19 cellular contexts compared by ENCODE assay signal in the genomic region with DNA sequence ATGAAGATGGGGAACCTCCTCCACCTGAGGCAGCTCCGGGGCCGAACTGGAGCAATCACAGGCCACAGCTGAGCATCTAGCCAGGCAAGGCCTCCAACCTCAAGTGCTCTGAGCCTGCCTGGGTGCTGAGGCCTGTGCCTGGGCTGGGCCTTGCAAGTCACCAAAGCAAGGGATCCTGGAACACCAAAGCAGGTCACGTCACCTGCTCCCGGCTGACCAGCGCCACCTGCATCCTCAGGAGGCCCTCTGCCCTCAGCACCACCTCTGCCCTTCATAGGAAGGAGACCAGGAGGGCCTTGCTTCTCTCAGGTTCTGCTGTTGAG.
A peak's percentile ranks its signal among the peaks of the same experiment; 100 is the strongest.
DNase-seq lines count a peak whose midpoint lies in the region; ATAC-seq, FAIRE-seq and TF ChIP-seq lines count a peak whose summit lies in the region.
"Had no signal": no experiment of that assay in that cellular context is flagged by ENCODE, and none has a peak within 500 bp of the region (broad histone marks: within the 10 kb centered on the region; RNA-seq: fewer than 3 reads in every experiment).

No MANE protein-coding gene starts in this region.

- H3K9me3 Mint-ChIP-seq in IgD-negative memory B cell = no peaks in the 10 kb centered on the region
- no peaks in the 10 kb centered on the region for H3K9me3 Mint-ChIP-seq in stimulated activated memory B cell treated with anti-CD40 and anti-IgM and Interleukin-4, amounts not matched to agents 10 μg/mL and 1 μg/mL and 100 μg/mL, for 72 hours
- H3K9me3 Mint-ChIP-seq: CD4-positive, CD25-positive, alpha-beta regulatory T cell; H9; HFFc6 had no signal

- H3K27ac ChIP-seq in angular gyrus (ENCODE audit: low read depth, low read length) (peak overlapping the region; percentile 4), kidney (ENCODE audit: low read depth in 2 of 2, low read length in 2 of 2) (no peak overlapping the region)
- H3K27ac ChIP-seq: SJCRH30 had no signal

- H3K36me3 ChIP-seq in kidney (ENCODE audit: control insufficient read depth in 1 of 2, insufficient read depth in 2 of 2, low read length in 2 of 2) = no peaks in the 10 kb centered on the region
- H3K36me3 ChIP-seq: SJCRH30 had no signal

- H3K9me3 ChIP-seq in kidney (ENCODE audit: control insufficient read depth in 1 of 2, low read length in 2 of 2) = no peaks in the 10 kb centered on the region
- H3K9me3 ChIP-seq: SJCRH30 had no signal

- no peak overlapping the region for H3K9ac ChIP-seq in kidney (ENCODE audit: low read length in 2 of 2)

- intact Hi-C loops in kidney (cut with DNase I) = no loop called here

- peak; percentile 60 for DNase-seq in kidney
- no peak for DNase-seq in activated gamma-delta T cell treated with Interleukin-2 at 50 U/mL for 16 hours
- DNase-seq in Ammon's horn (ENCODE audit: low spot score) = no peak
- DNase-seq: CD4-positive, CD25-positive, alpha-beta regulatory T cell; H9; HFFc6; Kasumi-1; NCI-H1694 treated with DMSO at 0.1 percent for 48 hours; NCI-H2081 treated with DMSO at 0.1 percent for 48 hours; NCI-H446; NCI-H526; OCI-M1; SJCRH30 had no signal

- peaks cover 50 to 55% (median 50%) of the 10 kb centered on the region in 3 donors for H3K4me1 Mint-ChIP-seq in IgD-negative memory B cell
- peaks cover 69% of the 10 kb centered on the region for H3K4me1 Mint-ChIP-seq in stimulated activated memory B cell treated with anti-CD40 and anti-IgM and Interleukin-4, amounts not matched to agents 10 μg/mL and 1 μg/mL and 100 μg/mL, for 72 hours

- H3K27me3 Mint-ChIP-seq in IgD-negative memory B cell = peaks cover 1% of the 10 kb centered on the region
- H3K27me3 Mint-ChIP-seq in stimulated activated memory B cell treated with anti-CD40 and anti-IgM and Interleukin-4, amounts not matched to agents 10 μg/mL and 1 μg/mL and 100 μg/mL, for 72 hours = no peaks in the 10 kb centered on the region
- H3K27me3 Mint-ChIP-seq: CD4-positive, CD25-positive, alpha-beta regulatory T cell had no signal

- no peak for TF ChIP-seq CTCF in kidney (IDR thresholded peaks at IDR 0.05; ENCODE audit: borderline replicate concordance, extremely low read depth, insufficient read depth)

- no peak for ATAC-seq in stimulated activated memory B cell treated with anti-CD40 and anti-IgM and Interleukin-4, amounts not matched to agents 10 μg/mL and 1 μg/mL and 100 μg/mL, for 72 hours
- no peak for ATAC-seq in GM21367 (IDR thresholded peaks at IDR 0.05; ENCODE audit: unreplicated experiment)

- no peak overlapping the region for H3K4me3 ChIP-seq in kidney (ENCODE audit: low read length in 2 of 2)
- H3K4me3 ChIP-seq: SJCRH30 had no signal

- H3K4me3 Mint-ChIP-seq in IgD-negative memory B cell = peak overlapping the region in 1 of 4 donors; percentile 8
- H3K4me3 Mint-ChIP-seq in stimulated activated memory B cell treated with anti-CD40 and anti-IgM and Interleukin-4, amounts not matched to agents 10 μg/mL and 1 μg/mL and 100 μg/mL, for 72 hours = no peak overlapping the region
- H3K4me3 Mint-ChIP-seq: H9, HFFc6 had no signal

- FAIRE-seq in kidney (lab: Jason Lieb, UNC) = no peak
- FAIRE-seq: A204.1, RCC 7860 had no signal

- peak overlapping the region; percentile 14 to 90 (median 36) for H3K27ac Mint-ChIP-seq in IgD-negative memory B cell
- H3K27ac Mint-ChIP-seq in stimulated activated memory B cell treated with anti-CD40 and anti-IgM and Interleukin-4, amounts not matched to agents 10 μg/mL and 1 μg/mL and 100 μg/mL, for 72 hours = peak overlapping the region; percentile 67
- H3K27ac Mint-ChIP-seq: H9, HFFc6 had no signal

- H3K36me3 Mint-ChIP-seq in IgD-negative memory B cell = no peaks in the 10 kb centered on the region
- H3K36me3 Mint-ChIP-seq in stimulated activated memory B cell treated with anti-CD40 and anti-IgM and Interleukin-4, amounts not matched to agents 10 μg/mL and 1 μg/mL and 100 μg/mL, for 72 hours = no peaks in the 10 kb centered on the region
- H3K36me3 Mint-ChIP-seq: CD4-positive, CD25-positive, alpha-beta regulatory T cell had no signal

- no peaks in the 10 kb centered on the region for H3K4me1 ChIP-seq in kidney (ENCODE audit: control insufficient read depth in 1 of 2, insufficient read depth in 1 of 2, low read depth in 1 of 2, low read length in 2 of 2)
- H3K4me1 ChIP-seq: SJCRH30 had no signal
